1 cellular context compared by ENCODE assay signal in genomic region chr18:74597662-74598349, GRCh38.
TF ChIP-seq lines count a peak whose summit lies in the region.

A gene with protein sequence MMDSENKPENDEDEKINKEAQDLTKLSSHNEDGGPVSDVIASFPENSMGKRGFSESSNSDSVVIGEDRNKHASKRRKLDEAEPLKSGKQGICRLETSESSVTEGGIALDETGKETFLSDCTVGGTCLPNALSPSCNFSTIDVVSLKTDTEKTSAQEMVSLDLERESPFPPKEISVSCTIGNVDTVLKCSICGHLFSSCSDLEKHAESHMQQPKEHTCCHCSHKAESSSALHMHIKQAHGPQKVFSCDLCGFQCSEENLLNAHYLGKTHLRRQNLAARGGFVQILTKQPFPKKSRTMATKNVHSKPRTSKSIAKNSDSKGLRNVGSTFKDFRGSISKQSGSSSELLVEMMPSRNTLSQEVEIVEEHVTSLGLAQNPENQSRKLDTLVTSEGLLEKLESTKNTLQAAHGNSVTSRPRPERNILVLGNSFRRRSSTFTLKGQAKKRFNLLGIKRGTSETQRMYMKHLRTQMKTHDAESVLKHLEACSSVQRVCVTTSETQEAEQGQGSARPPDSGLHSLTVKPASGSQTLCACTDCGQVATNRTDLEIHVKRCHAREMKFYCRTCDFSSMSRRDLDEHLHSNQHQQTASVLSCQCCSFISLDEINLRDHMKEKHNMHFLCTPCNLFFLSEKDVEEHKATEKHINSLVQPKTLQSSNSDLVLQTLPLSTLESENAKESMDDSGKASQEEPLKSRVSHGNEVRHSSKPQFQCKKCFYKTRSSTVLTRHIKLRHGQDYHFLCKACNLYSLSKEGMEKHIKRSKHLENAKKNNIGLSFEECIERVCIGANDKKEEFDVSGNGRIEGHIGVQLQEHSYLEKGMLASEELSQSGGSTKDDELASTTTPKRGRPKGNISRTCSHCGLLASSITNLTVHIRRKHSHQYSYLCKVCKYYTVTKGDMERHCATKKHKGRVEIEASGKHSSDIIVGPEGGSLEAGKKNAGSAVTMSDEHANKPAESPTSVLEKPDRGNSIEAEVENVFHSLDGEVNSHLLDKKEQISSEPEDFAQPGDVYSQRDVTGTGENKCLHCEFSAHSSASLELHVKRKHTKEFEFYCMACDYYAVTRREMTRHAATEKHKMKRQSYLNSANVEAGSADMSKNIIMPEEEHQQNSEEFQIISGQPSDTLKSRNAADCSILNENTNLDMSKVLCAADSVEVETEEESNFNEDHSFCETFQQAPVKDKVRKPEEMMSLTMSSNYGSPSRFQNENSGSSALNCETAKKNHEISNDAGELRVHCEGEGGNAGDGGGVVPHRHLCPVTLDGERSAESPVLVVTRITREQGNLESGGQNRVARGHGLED (N-terminal part only) (plus strand): TSS chr18:74597870. CDS start chr18:74631020, 33,150 bp downstream.

TF ChIP-seq in HepG2, 621 proteins besides CTCF, POLR2A, EP300 and RAD21 (continued from another document):
- peak; percentile 4; the same call in 1 of the 2 replicates for TF ChIP-seq NAIF1 (CRISPR knock-in tag; IDR thresholded peaks at IDR 0.05; ENCODE audit: borderline replicate concordance)
- peak; percentile 15; the same call in 1 of the 2 replicates for TF ChIP-seq ARNT2 (CRISPR knock-in tag; IDR thresholded peaks at IDR 0.05; ENCODE audit: low read depth)
- no peak for TF ChIP-seq MYNN (CRISPR knock-in tag; IDR thresholded peaks at IDR 0.05; ENCODE audit: low read depth)
- 0 out of 2 replicates have a peak, but pooled peaks have one; percentile 16 for TF ChIP-seq PAXIP1 (CRISPR knock-in tag; conservative IDR thresholded peaks at IDR 0.05)
- TF ChIP-seq, protein P1, sequence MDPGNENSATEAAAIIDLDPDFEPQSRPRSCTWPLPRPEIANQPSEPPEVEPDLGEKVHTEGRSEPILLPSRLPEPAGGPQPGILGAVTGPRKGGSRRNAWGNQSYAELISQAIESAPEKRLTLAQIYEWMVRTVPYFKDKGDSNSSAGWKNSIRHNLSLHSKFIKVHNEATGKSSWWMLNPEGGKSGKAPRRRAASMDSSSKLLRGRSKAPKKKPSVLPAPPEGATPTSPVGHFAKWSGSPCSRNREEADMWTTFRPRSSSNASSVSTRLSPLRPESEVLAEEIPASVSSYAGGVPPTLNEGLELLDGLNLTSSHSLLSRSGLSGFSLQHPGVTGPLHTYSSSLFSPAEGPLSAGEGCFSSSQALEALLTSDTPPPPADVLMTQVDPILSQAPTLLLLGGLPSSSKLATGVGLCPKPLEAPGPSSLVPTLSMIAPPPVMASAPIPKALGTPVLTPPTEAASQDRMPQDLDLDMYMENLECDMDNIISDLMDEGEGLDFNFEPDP (CRISPR knock-in tag; conservative IDR thresholded peaks at IDR 0.05): no peak
- TF ChIP-seq KLF16 (CRISPR knock-in tag; IDR thresholded peaks at IDR 0.05): peak in 1 of 2 experiments; percentile 13; a peak in 1 of 4 replicates
- no peak for TF ChIP-seq SMARCC2 (IDR thresholded peaks at IDR 0.05)
- peak; percentile 41; the same call in 1 of the 2 replicates for TF ChIP-seq NFIC (IDR thresholded peaks at IDR 0.05; ENCODE audit: low read length)
- no peak for TF ChIP-seq AGO2 (optimal IDR thresholded peaks at IDR 0.05; ENCODE audit: low read depth, low read length)
- peak; percentile 40; the same call in 1 of the 2 replicates for TF ChIP-seq HDAC1 (CRISPR knock-in tag; IDR thresholded peaks at IDR 0.05)
- no peak for TF ChIP-seq GTF3A (CRISPR knock-in tag; conservative IDR thresholded peaks at IDR 0.05)
- TF ChIP-seq ZNF816 (CRISPR knock-in tag; IDR thresholded peaks at IDR 0.05; ENCODE audit: borderline replicate concordance): no peak
- TF ChIP-seq FOSL1 (CRISPR knock-in tag; IDR thresholded peaks at IDR 0.05; ENCODE audit: borderline replicate concordance): no peak
- TF ChIP-seq KMT2A (CRISPR knock-in tag; IDR thresholded peaks at IDR 0.05): no peak
- no peak for TF ChIP-seq ZNF264 (CRISPR knock-in tag; IDR thresholded peaks at IDR 0.05)
- TF ChIP-seq, protein P2, sequence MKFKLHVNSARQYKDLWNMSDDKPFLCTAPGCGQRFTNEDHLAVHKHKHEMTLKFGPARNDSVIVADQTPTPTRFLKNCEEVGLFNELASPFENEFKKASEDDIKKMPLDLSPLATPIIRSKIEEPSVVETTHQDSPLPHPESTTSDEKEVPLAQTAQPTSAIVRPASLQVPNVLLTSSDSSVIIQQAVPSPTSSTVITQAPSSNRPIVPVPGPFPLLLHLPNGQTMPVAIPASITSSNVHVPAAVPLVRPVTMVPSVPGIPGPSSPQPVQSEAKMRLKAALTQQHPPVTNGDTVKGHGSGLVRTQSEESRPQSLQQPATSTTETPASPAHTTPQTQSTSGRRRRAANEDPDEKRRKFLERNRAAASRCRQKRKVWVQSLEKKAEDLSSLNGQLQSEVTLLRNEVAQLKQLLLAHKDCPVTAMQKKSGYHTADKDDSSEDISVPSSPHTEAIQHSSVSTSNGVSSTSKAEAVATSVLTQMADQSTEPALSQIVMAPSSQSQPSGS (CRISPR knock-in tag; IDR thresholded peaks at IDR 0.05): no peak
- TF ChIP-seq ZNF343 (CRISPR knock-in tag; IDR thresholded peaks at IDR 0.05): 0 out of 2 replicates have a peak, but pooled peaks have one; percentile 12
- no peak for TF ChIP-seq NFKB2 (CRISPR knock-in tag; IDR thresholded peaks at IDR 0.05; ENCODE audit: borderline replicate concordance)
- peak; percentile 1; the same call in 1 of the 2 replicates for TF ChIP-seq ZBTB7A (CRISPR knock-in tag; IDR thresholded peaks at IDR 0.05)
- peak; percentile 95 for TF ChIP-seq KDM5A (IDR thresholded peaks at IDR 0.05; ENCODE audit: borderline replicate concordance, low read length)
- TF ChIP-seq KDM4B (CRISPR knock-in tag; IDR thresholded peaks at IDR 0.05): no peak
- TF ChIP-seq BRCA1 (CRISPR knock-in tag; IDR thresholded peaks at IDR 0.05): no peak
- TF ChIP-seq ZNF234 (CRISPR knock-in tag; conservative IDR thresholded peaks at IDR 0.05): no peak
- TF ChIP-seq TAF1 (CRISPR knock-in tag; IDR thresholded peaks at IDR 0.05): peak; percentile 79
- TF ChIP-seq PHF8 (CRISPR knock-in tag; IDR thresholded peaks at IDR 0.05): peak; percentile 78
- TF ChIP-seq CREB1 (IDR thresholded peaks at IDR 0.05): 0 out of 2 replicates have a peak, but pooled peaks have one; percentile 32
- no peak; the same call in 1 of the 2 replicates for TF ChIP-seq CREB1 (CRISPR knock-in tag; IDR thresholded peaks at IDR 0.05)
- peak; percentile 82 for TF ChIP-seq RBFOX2 (IDR thresholded peaks at IDR 0.05; ENCODE audit: low read depth, low read length)
- TF ChIP-seq AHR (CRISPR knock-in tag; IDR thresholded peaks at IDR 0.05): no peak
TF ChIP-seq in HepG2: peak in this region for 65.
